ENCODE assay signal across 9 cellular contexts in the genomic region with DNA sequence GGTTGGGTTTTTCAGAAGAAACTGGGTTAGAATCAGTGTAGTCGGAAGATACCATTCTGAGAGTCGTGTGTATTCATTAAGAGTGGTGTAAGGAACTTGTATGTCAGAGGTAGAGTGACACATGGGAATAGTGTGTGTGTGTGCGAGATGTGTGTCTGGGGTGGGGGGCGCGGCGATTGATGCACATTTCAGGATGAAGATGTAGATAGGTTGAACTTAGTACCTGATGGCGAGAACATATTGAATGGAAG. TPM values are rescaled to one million over a fixed set of nuclear protein-coding genes. Genes with fewer than 3 reads are reported as not detected.
A peak's percentile ranks its signal among the peaks of the same experiment; 100 is the strongest.
DNase-seq lines count a peak whose midpoint lies in the region; ATAC-seq and TF ChIP-seq lines count a peak whose summit lies in the region.
"Had no signal": no experiment of that assay in that cellular context is flagged by ENCODE, and none has a peak within 500 bp of the region (broad histone marks: within the 10 kb centered on the region; RNA-seq: fewer than 3 reads in every experiment).

No MANE protein-coding gene starts in this region.

- H3K36me3 Mint-ChIP-seq in activated naive CD4-positive, alpha-beta T cell treated with anti-CD3 and anti-CD28 coated beads, Interleukin-2, amount 50 U/mL, for 24 hours, result no peaks in the 10 kb centered on the region

- H3K4me1 Mint-ChIP-seq in activated naive CD4-positive, alpha-beta T cell treated with anti-CD3 and anti-CD28 coated beads, Interleukin-2, amount 50 U/mL, for 24 hours, result peaks cover 20% of the 10 kb centered on the region

- in situ Hi-C loops in astrocyte of the spinal cord (cut with HindIII; ENCODE audit: low sequenced_read_pairs), result no loop called here

- no peaks in the 10 kb centered on the region for H3K9me3 ChIP-seq in lung (ENCODE audit: control insufficient read depth in 2 of 2, insufficient read depth in 1 of 2, low read length in 1 of 2)
- no peaks in the 10 kb centered on the region for H3K9me3 ChIP-seq in upper lobe of left lung

- H3K27ac ChIP-seq in lung (ENCODE audit: low read depth in 1 of 2, low read length in 1 of 2) (peak overlapping the region in 1 of 2 donors; percentile 6), upper lobe of left lung (peak overlapping the region in 2 of 4 donors; percentile 94 to 96)

- no peaks in the 10 kb centered on the region for H3K27me3 Mint-ChIP-seq in activated naive CD4-positive, alpha-beta T cell treated with anti-CD3 and anti-CD28 coated beads, Interleukin-2, amount 50 U/mL, for 24 hours

- H3K27ac Mint-ChIP-seq in activated naive CD4-positive, alpha-beta T cell treated with anti-CD3 and anti-CD28 coated beads, Interleukin-2, amount 50 U/mL, for 24 hours, result peak overlapping the region; percentile 77

- no peak for TF ChIP-seq EP300 in upper lobe of left lung (IDR thresholded peaks at IDR 0.05)

- ATAC-seq in lung (ENCODE audit: insufficient read depth, low FRiP score), result no peak
- no peak for ATAC-seq in upper lobe of left lung (ENCODE audit: low FRiP score in 2 of 2)

- WGBS in lung, 2 donors, result 24 to 25% methylated on average over 7 of the region's 7 CpGs
- WGBS in upper lobe of left lung, 2 donors, result 21 to 33% methylated on average over 7 of the region's 7 CpGs

- H3K9me3 Mint-ChIP-seq in activated naive CD4-positive, alpha-beta T cell treated with anti-CD3 and anti-CD28 coated beads, Interleukin-2, amount 50 U/mL, for 24 hours, result no peaks in the 10 kb centered on the region

- H3K36me3 ChIP-seq in lung (ENCODE audit: control insufficient read depth in 2 of 2, insufficient read depth in 2 of 2, low read length in 2 of 2) (no peaks in the 10 kb centered on the region), upper lobe of left lung (no peaks in the 10 kb centered on the region)

- no peak for TF ChIP-seq POLR2A in upper lobe of left lung (IDR thresholded peaks at IDR 0.05)

- DNase-seq in activated naive CD4-positive, alpha-beta T cell treated with Interleukin-2 at 50 U/mL for 16 hours, result no peak
- DNase-seq in astrocyte of the spinal cord (ENCODE audit: low read depth, low spot score), result no peak
- no peak for DNase-seq in lung (ENCODE audit: low spot score)
- DNase-seq in upper lobe of left lung, result no peak
- DNase-seq in ureter (ENCODE audit: low spot score), result no peak
- DNase-seq in NCI-H1436 treated with DMSO at 0.1 percent for 48 hours (lab: John Stamatoyannopoulos, UW), result no peak
- no peak for DNase-seq in stimulated activated CD4-positive, alpha-beta T cell treated with anti-CD3 and anti-CD28 coated beads, Interleukin-12 subunit alpha, Interleukin-12 subunit beta, amount 100 ng/mL, for 4 hours
- DNase-seq: NCI-H748 treated with DMSO at 0.1 percent for 48 hours had no signal

- peak overlapping the region; percentile 88 for H3K4me3 Mint-ChIP-seq in activated naive CD4-positive, alpha-beta T cell treated with anti-CD3 and anti-CD28 coated beads, Interleukin-2, amount 50 U/mL, for 24 hours

- H3K4me3 ChIP-seq in astrocyte of the spinal cord (ENCODE audit: low read depth, low read length) (peak overlapping the region; percentile 93), lung (peak overlapping the region; percentile 99), upper lobe of left lung (peak overlapping the region; percentile 66 to 89 (median 86))

- H3K27me3 ChIP-seq in lung (ENCODE audit: control insufficient read depth, insufficient read depth), result no peaks in the 10 kb centered on the region
- no peaks in the 10 kb centered on the region for H3K27me3 ChIP-seq in upper lobe of left lung

- peaks cover 0 to 25% of the 10 kb centered on the region in 2 donors for H3K4me1 ChIP-seq in lung (ENCODE audit: control insufficient read depth in 2 of 2, insufficient read depth in 2 of 2, low read length in 2 of 2)
- H3K4me1 ChIP-seq in upper lobe of left lung, result peaks cover 21 to 39% (median 27%) of the 10 kb centered on the region in 4 donors

- TF ChIP-seq CTCF in astrocyte of the spinal cord (IDR thresholded peaks at IDR 0.05; ENCODE audit: low read depth, low read length) (no peak), lung (IDR thresholded peaks at IDR 0.05; ENCODE audit: control extremely low read depth, extremely low read depth) (no peak), upper lobe of left lung (IDR thresholded peaks at IDR 0.05) (no peak)

RNA-seq across cellular contexts. Expression of gene SMG7, which starts 0.9 kb away (rescaled TPM):
- 10 to 100 TPM; 64.2 to 86.6 TPM for total RNA-seq in lung
- 10 to 100 TPM; 17.4 to 26.9 TPM for polyA plus RNA-seq in lung
- total RNA-seq in upper lobe of left lung, result 10 to 100 TPM; 35.6 to 62.4 (median 50.5) TPM
- 83.7 TPM for total RNA-seq in ureter

RNA-seq across cellular contexts. Expression of gene NMNAT2, which starts 55.0 kb away (rescaled TPM):
- total RNA-seq in lung (1 to 10 TPM in 1 of 2 donors, under 1 TPM in 1; 0.88 to 1.1 TPM), upper lobe of left lung (under 1 TPM in 4 of 6 donors, not detected in 2; 0.13 to 0.72 (median 0.17) TPM), ureter (0.99 TPM)
- under 1 TPM; 0.10 to 1.00 TPM for polyA plus RNA-seq in lung
